ENCODE assay signal across 9 cellular contexts in genomic region chr12:45232771-45233372, GRCh38. TPM values are rescaled to one million over a fixed set of nuclear protein-coding genes. Genes with fewer than 3 reads are reported as not detected.
A peak's percentile ranks its signal among the peaks of the same experiment; 100 is the strongest.
DNase-seq lines count a peak whose midpoint lies in the region; ATAC-seq, FAIRE-seq and TF ChIP-seq lines count a peak whose summit lies in the region.
"Had no signal": no experiment of that assay in that cellular context is flagged by ENCODE, and none has a peak within 500 bp of the region (broad histone marks: within the 10 kb centered on the region; RNA-seq: fewer than 3 reads in every experiment).

No MANE protein-coding gene starts in this region.

- no peak for TF ChIP-seq CTCF in HCT116 (IDR thresholded peaks at IDR 0.05 in 2 of 3, conservative IDR thresholded peaks at IDR 0.05 in 1 of 3; ENCODE audit: borderline replicate concordance in 1 of 3, insufficient read depth in 1 of 3, low read depth in 2 of 3, low read length in 2 of 3)
- TF ChIP-seq CTCF in OCI-LY3 (IDR thresholded peaks at IDR 0.05; ENCODE audit: low read depth, low read length), result no peak
- TF ChIP-seq CTCF in H1 (IDR thresholded peaks at IDR 0.05; ENCODE audit: control extremely low read depth in 1 of 3, insufficient read depth in 1 of 3, low read depth in 1 of 3, low read length in 3 of 3), result no peak
- no peak for TF ChIP-seq CTCF in CD8-positive, alpha-beta T cell (IDR thresholded peaks at IDR 0.05)

- H3K79me2 ChIP-seq in HCT116 (ENCODE audit: insufficient read depth, low read length) (peaks cover 54% of the 10 kb centered on the region), OCI-LY3 (ENCODE audit: low read length) (no peaks in the 10 kb centered on the region), H1 (ENCODE audit: control insufficient read depth in 1 of 2, insufficient read depth in 2 of 2, low read length in 2 of 2) (peaks cover 2 to 53% of the 10 kb centered on the region in 2 experiments; a peak in 2 of 4 replicates)

- no peaks in the 10 kb centered on the region for H3K36me3 ChIP-seq in HCT116 (ENCODE audit: control insufficient read depth in 1 of 2, insufficient read depth in 2 of 2, low read length in 2 of 2)
- H3K36me3 ChIP-seq in OCI-LY3 (replicated peaks; ENCODE audit: low read depth, low read length), result no peaks in the 10 kb centered on the region
- no peaks in the 10 kb centered on the region for H3K36me3 ChIP-seq in H1 (ENCODE audit: control insufficient read depth in 2 of 4, insufficient read depth in 4 of 4, low read length in 3 of 4)
- H3K36me3 ChIP-seq in CD8-positive, alpha-beta T cell (ENCODE audit: insufficient read depth, low read length), result peaks cover 5% of the 10 kb centered on the region

- H3K27ac ChIP-seq in HCT116 (ENCODE audit: low read depth, low read length), result peak overlapping the region; percentile 60
- no peak overlapping the region for H3K27ac ChIP-seq in OCI-LY3 (ENCODE audit: low read length)
- H3K27ac ChIP-seq in H1 (ENCODE audit: low read depth, low read length), result peak overlapping the region; percentile 13
- no peak overlapping the region for H3K27ac ChIP-seq in CD8-positive, alpha-beta T cell (ENCODE audit: low read depth, low read length)
- H3K27ac ChIP-seq: KMS-11 had no signal

- TF ChIP-seq POLR2A in HCT116 (IDR thresholded peaks at IDR 0.05; ENCODE audit: borderline replicate concordance, extremely low read depth, insufficient read depth, insufficient read length), result no peak
- TF ChIP-seq POLR2A in H1 (IDR thresholded peaks at IDR 0.05; ENCODE audit: control extremely low read depth in 1 of 2, low read depth in 2 of 2, low read length in 2 of 2), result peak in 1 of 2 experiments; percentile 43; a peak in 1 of 3 replicates

- TF ChIP-seq RAD21 in HCT116 (IDR thresholded peaks at IDR 0.05; ENCODE audit: low read depth) (no peak), H1 (IDR thresholded peaks at IDR 0.05 in 1 of 2, conservative IDR thresholded peaks at IDR 0.05 in 1 of 2; ENCODE audit: low read depth in 2 of 2, low read length in 2 of 2) (no peak)

- WGBS in H1 (ENCODE audit: extremely low coverage in 1 of 2, insufficient coverage in 1 of 2, insufficient read length in 1 of 2, insufficient replicate concordance in 2 of 2, low coverage in 1 of 2, low lambda C conversion rate in 2 of 2, missing lambda C conversion rate in 1 of 2), 2 experiments, result 23% methylated on average over 6 of the region's 6 CpGs; no CpG with 5 or more reads in 1 of the 2 experiments

- no peaks in the 10 kb centered on the region for H3K27me3 Mint-ChIP-seq in CD8-positive, alpha-beta T cell (ENCODE audit: low read depth)

- H2AK5ac ChIP-seq in H1 (ENCODE audit: low read depth, low read length), result peak overlapping the region; percentile 11; the same call in 1 of the 2 replicates

- no peak overlapping the region for H3K14ac ChIP-seq in H1 (ENCODE audit: insufficient read length)

- no peak overlapping the region for H4K8ac ChIP-seq in H1 (ENCODE audit: extremely low read depth, insufficient read depth, low read length)

- peak overlapping the region; percentile 78 for H2BK120ac ChIP-seq in H1 (replicated peaks; ENCODE audit: low read depth, low read length)

- H3K79me1 ChIP-seq in H1 (ENCODE audit: low read depth, low read length), result no peaks in the 10 kb centered on the region; the same call in 1 of the 2 replicates

- H2AFZ ChIP-seq in HCT116 (ENCODE audit: low read depth, low read length, poor library complexity, severe bottlenecking), result no peak overlapping the region
- H2AFZ ChIP-seq in OCI-LY3 (ENCODE audit: low read depth, low read length), result no peak overlapping the region
- no peak overlapping the region for H2AFZ ChIP-seq in H1 (ENCODE audit: low read length)

- peak overlapping the region in 1 of 2 experiments; percentile 47; a peak in 2 of 4 replicates for H3K4me3 ChIP-seq in HCT116 (replicated peaks in 1 of 2; ENCODE audit: low read depth in 1 of 2, low read length in 2 of 2)
- no peak overlapping the region for H3K4me3 ChIP-seq in OCI-LY3 (ENCODE audit: low read length)
- peak overlapping the region in 2 of 4 experiments; percentile 1 to 27; a peak in 2 of 8 replicates for H3K4me3 ChIP-seq in H1 (ENCODE audit: extremely low read depth in 1 of 4, insufficient read depth in 2 of 4, low read depth in 3 of 4, low read length in 4 of 4)
- no peak overlapping the region for H3K4me3 ChIP-seq in CD8-positive, alpha-beta T cell (ENCODE audit: low read depth, low read length)

- no peak overlapping the region for H2BK20ac ChIP-seq in H1 (ENCODE audit: low read length)

- FAIRE-seq in H1 (lab: Jason Lieb, UNC), result peak; percentile 50
- peak; percentile 56 for FAIRE-seq in urothelium cell line (lab: Jason Lieb, UNC)

- no peak overlapping the region for H3K4me3 Mint-ChIP-seq in CD8-positive, alpha-beta T cell

- peaks cover 12% of the 10 kb centered on the region; the same call in 1 of the 2 replicates for H4K20me1 ChIP-seq in HCT116 (ENCODE audit: insufficient read depth)
- H4K20me1 ChIP-seq in OCI-LY3 (ENCODE audit: insufficient read depth, low read length), result peaks cover 18% of the 10 kb centered on the region; the same call in 1 of the 2 replicates
- peaks cover 0 to 2% of the 10 kb centered on the region in 2 experiments for H4K20me1 ChIP-seq in H1 (replicated peaks in 1 of 2; ENCODE audit: control insufficient read depth in 1 of 2, insufficient read depth in 2 of 2, low read length in 2 of 2)

- H3K9ac ChIP-seq in HCT116 (ENCODE audit: low read length) (peak overlapping the region; percentile 55), OCI-LY3 (ENCODE audit: low read length) (no peak overlapping the region), H1 (replicated peaks in 1 of 4; ENCODE audit: extremely low read depth in 1 of 4, low read depth in 3 of 4, low read length in 3 of 4) (no peak overlapping the region)
- H3K9ac ChIP-seq: KMS-11 had no signal

- no TSS peak for BruUV-seq in HCT116 (replicated peaks; lab: Mats Ljungman, UMichigan)

- H3K4me1 Mint-ChIP-seq in CD8-positive, alpha-beta T cell (ENCODE audit: low read depth), result peaks cover 21% of the 10 kb centered on the region

- no peak overlapping the region for H3K56ac ChIP-seq in H1 (replicated peaks; ENCODE audit: insufficient read length, low read depth, low read length)

- RAD21 ChIA-PET in HCT116 (lab: Charles Lee; ENCODE audit: low non-redundant PET in 1 of 2, low total read pairs in 2 of 2, uncharacterized antibody in 2 of 2, unreplicated experiment in 2 of 2), result no interaction called here

- H3K9me2 ChIP-seq in HCT116 (ENCODE audit: insufficient read depth), result no peaks in the 10 kb centered on the region

- H3K9me3 Mint-ChIP-seq in CD8-positive, alpha-beta T cell, result no peaks in the 10 kb centered on the region

- H2BK12ac ChIP-seq in H1 (ENCODE audit: low read depth, low read length), result peak overlapping the region; percentile 90

- H3K4ac ChIP-seq in H1 (replicated peaks; ENCODE audit: insufficient read length, low read depth, low read length), result peak overlapping the region; percentile 27

- no peak for TF ChIP-seq EP300 in H1 (IDR thresholded peaks at IDR 0.05; ENCODE audit: borderline replicate concordance in 1 of 2, low read depth in 2 of 2, low read length in 2 of 2)

- peak; percentile 96 for DNase-seq in Daoy (ENCODE audit: low read depth)
- peak; percentile 89 for DNase-seq in HCT116 (ENCODE audit: low read depth, low spot score)
- DNase-seq in H1 (ENCODE audit: low read depth in 1 of 2, low spot score in 2 of 2), result no peak
- DNase-seq in myocyte (ENCODE audit: low read depth), result peak; percentile 95
- peak; percentile 88 for DNase-seq in urothelium cell line (ENCODE audit: low spot score)
- DNase-seq in NCI-H774 (lab: John Stamatoyannopoulos, UW), result no peak
- no peak for DNase-seq in CD8-positive, alpha-beta T cell

- H3K9me3 ChIP-seq in HCT116 (ENCODE audit: control insufficient read depth in 1 of 2, insufficient read depth in 1 of 2, low read depth in 1 of 2, low read length in 2 of 2) (no peaks in the 10 kb centered on the region), OCI-LY3 (ENCODE audit: insufficient read depth, low read length) (no peaks in the 10 kb centered on the region), H1 (ENCODE audit: insufficient read depth in 2 of 2, low read depth in 1 of 2, low read length in 1 of 2) (no peaks in the 10 kb centered on the region)
- H3K9me3 ChIP-seq in CD8-positive, alpha-beta T cell (ENCODE audit: low read length), result no peaks in the 10 kb centered on the region

- H3K36me3 Mint-ChIP-seq in CD8-positive, alpha-beta T cell, result peaks cover 21% of the 10 kb centered on the region

- intact Hi-C loops in HCT116 (cut with micrococcal nuclease), result loop anchor here (2.0 to 5.0 kb wide), 2 partner anchors 16 to 494 kb away; partner anchors contain the start of genes ANO6 and ARID2
- intact Hi-C loops in CD8-positive, alpha-beta T cell (cut with DNase I, micrococcal nuclease), result no loop called here

- peak overlapping the region; percentile 88 for H4K5ac ChIP-seq in H1 (ENCODE audit: insufficient read length, low read depth, low read length)

- H3K18ac ChIP-seq in H1 (ENCODE audit: extremely low read depth, low read length), result peak overlapping the region; percentile 91

- peak overlapping the region; percentile 76 for H3K4me2 ChIP-seq in HCT116 (ENCODE audit: low read length)
- peak overlapping the region; percentile 56 for H3K4me2 ChIP-seq in OCI-LY3 (ENCODE audit: low read length)
- peak overlapping the region; percentile 53 to 80 for H3K4me2 ChIP-seq in H1 (ENCODE audit: insufficient read depth in 1 of 2, low read depth in 2 of 2, low read length in 2 of 2)
- H3K4me2 ChIP-seq: KMS-11 had no signal

- no peaks in the 10 kb centered on the region for H3K27me3 ChIP-seq in HCT116 (ENCODE audit: insufficient read depth, low read length)
- H3K27me3 ChIP-seq in OCI-LY3 (ENCODE audit: low read depth, low read length), result no peaks in the 10 kb centered on the region
- H3K27me3 ChIP-seq in H1 (replicated peaks in 1 of 4; ENCODE audit: control insufficient read depth in 3 of 4, extremely low read depth in 1 of 4, insufficient read depth in 3 of 4, low read length in 3 of 4), result no peaks in the 10 kb centered on the region
- H3K27me3 ChIP-seq in CD8-positive, alpha-beta T cell (ENCODE audit: insufficient read depth, low read length), result no peaks in the 10 kb centered on the region

- no peak overlapping the region for H3K23ac ChIP-seq in H1 (ENCODE audit: insufficient read length)

- no peaks in the 10 kb centered on the region for H3K23me2 ChIP-seq in H1 (ENCODE audit: low read depth, low read length)

- no peak overlapping the region for H3K27ac Mint-ChIP-seq in CD8-positive, alpha-beta T cell

- H2BK15ac ChIP-seq in H1 (ENCODE audit: low read length), result no peak overlapping the region

- POLR2A ChIA-PET in HCT116 (lab: Charles Lee) (interaction anchor here (1.2 to 1.4 kb wide), 2 partner anchors 13 to 15 kb away, joined by 3 to 6 read pairs; no protein-coding TSS in a partner anchor), H1 (lab: Charles Lee; ENCODE audit: partially characterized antibody) (interaction anchor here (0.9 to 4.9 kb wide), 7 partner anchors 9 to 63 kb away, joined by 3 to 75 read pairs (median 3); partner anchors contain the start of gene ANO6)
- POLR2A ChIA-PET in CD8-positive, alpha-beta T cell (lab: Charles Lee), result no interaction called here

- H3K4me1 ChIP-seq in HCT116 (ENCODE audit: control insufficient read depth in 1 of 2, insufficient read depth in 2 of 2, low read length in 2 of 2), result peaks cover 57 to 62% of the 10 kb centered on the region in 2 experiments
- peaks cover 37% of the 10 kb centered on the region for H3K4me1 ChIP-seq in OCI-LY3 (ENCODE audit: low read length)
- peaks cover 10 to 32% (median 24%) of the 10 kb centered on the region in 4 experiments for H3K4me1 ChIP-seq in H1 (replicated peaks in 1 of 4; ENCODE audit: control insufficient read depth in 3 of 4, insufficient read depth in 4 of 4, low read length in 3 of 4)
- H3K4me1 ChIP-seq in CD8-positive, alpha-beta T cell (ENCODE audit: insufficient read depth, low read length), result no peaks in the 10 kb centered on the region

- H4K91ac ChIP-seq in H1 (replicated peaks; ENCODE audit: insufficient read length, low read length), result no peak overlapping the region

- peak; percentile 84 for ATAC-seq in HCT116
- no peak for ATAC-seq in CD8-positive, alpha-beta T cell

- H2BK5ac ChIP-seq in H1 (ENCODE audit: low read depth, low read length), result peak overlapping the region; percentile 84

- CTCF ChIA-PET in HCT116 (lab: Charles Lee), result interaction anchor here (1.3 kb wide), 1 partner anchor 17 kb away, joined by 5 read pairs; the partner anchor contains the start of gene ANO6
- CTCF ChIA-PET in H1 (lab: Charles Lee; ENCODE audit: partially characterized antibody), result interaction anchor here (1.0 to 1.6 kb wide), 2 partner anchors 14 to 110 kb away, joined by 3 to 6 read pairs; no protein-coding TSS in a partner anchor
- CTCF ChIA-PET in CD8-positive, alpha-beta T cell (lab: Charles Lee), result no interaction called here

RNA-seq across cellular contexts. Expression of gene ANO6, which starts 17.0 kb away (rescaled TPM):
- total RNA-seq in Daoy (2014; rRNA removed; shearing (Covaris generic)), result 46.9 and 52.7 TPM in 2 replicates
- total RNA-seq in HCT116 (2021; ENCODE audit: unreplicated experiment), result 36.7 TPM
- polyA plus RNA-seq in HCT116 (2012), result 19.0 and 22.0 TPM in 2 replicates
- 37.6 and 39.7 TPM in 2 replicates for total RNA-seq in H1 (2021; fragmentation: NEBNext Ultra II Directional; extraction: Animal tissue kit (Norgen Biotek cat#: 25700))
- 11.9 and 15.1 TPM in 2 replicates for polyA plus RNA-seq in H1 (2011; rRNA removed)
- 18.0 TPM for polyA plus RNA-seq in H1 (2011; cell fraction: cytosol; rRNA removed)
- 12.8 TPM for polyA plus RNA-seq in H1 (2011; cell fraction: nucleus; rRNA removed)
- polyA plus RNA-seq in H1 (2012, experiment 1 of 2), result 15.8 to 30.8 TPM (median 22.2 TPM) in 4 replicates
- polyA plus RNA-seq in H1 (2012, experiment 2 of 2), result 1.5 TPM
- 50.1 TPM for polyA plus RNA-seq in H1 (2013, experiment 1 of 2)
- polyA plus RNA-seq in H1 (2013, experiment 2 of 2), result 55.0 TPM
- polyA minus RNA-seq in H1 (2011; rRNA and poly(A)+ RNA removed), result 40.5 and 51.2 TPM in 2 replicates
- 23.3 TPM for polyA minus RNA-seq in H1 (2011; cell fraction: cytosol; rRNA and poly(A)+ RNA removed)
- polyA minus RNA-seq in H1 (2011; cell fraction: nucleus; rRNA and poly(A)+ RNA removed), result 48.0 TPM
- total RNA-seq in myocyte, result 89.3 and 92.2 TPM in 2 replicates
- 25.1 TPM for polyA plus RNA-seq in myocyte (2012)
- total RNA-seq in CD8-positive, alpha-beta T cell, result 1 to 10 TPM; 7.4 to 7.5 TPM

Comparison
In these comparisons a context has a peak if more than half of its experiments do, and no peak if none do; other contexts are left out.
1. DNase-seq: peak in Daoy (single experiment), HCT116 (single experiment), myocyte (single experiment) and urothelium cell line (single experiment); none in H1 (0 of 2), NCI-H774 (single experiment) and CD8-positive, alpha-beta T cell (0 of 7).
2. H3K27ac ChIP-seq: peak in HCT116 (single experiment) and H1 (single experiment); none in OCI-LY3 (single experiment) and CD8-positive, alpha-beta T cell (single experiment).
3. Peak in every context shown above with its lines, with median percentiles within 50 percentile points of each other: H3K4me2 ChIP-seq.